In genomic region chr11:115527534-115528125, GRCh38 we compare ENCODE assay signal across 1 cellular context.
A peak's percentile ranks its signal among the peaks of the same experiment; 100 is the strongest.
TF ChIP-seq lines count a peak whose summit lies in the region.

No MANE protein-coding gene starts in this region.

TF ChIP-seq in H1, 55 proteins besides CTCF, POLR2A, EP300 and RAD21 (continued from another document):
- TF ChIP-seq RNF2 (IDR thresholded peaks at IDR 0.05; ENCODE audit: borderline replicate concordance, low read depth, low read length, missing control alignments, poor library complexity, severe bottlenecking): no peak
- TF ChIP-seq E2F6 (IDR thresholded peaks at IDR 0.05): no peak
- TF ChIP-seq SP1 (IDR thresholded peaks at IDR 0.05; ENCODE audit: low read depth, low read length): peak; percentile 92
- TF ChIP-seq JUN (IDR thresholded peaks at IDR 0.05; ENCODE audit: low read depth, low read length): no peak
- TF ChIP-seq SIX5 (IDR thresholded peaks at IDR 0.05; ENCODE audit: low read depth, low read length): no peak
- TF ChIP-seq TBP (IDR thresholded peaks at IDR 0.05; ENCODE audit: low read depth, low read length): no peak
- no peak for TF ChIP-seq KDM5A (IDR thresholded peaks at IDR 0.05; ENCODE audit: low read length)
- no peak for TF ChIP-seq SP4 (IDR thresholded peaks at IDR 0.05; ENCODE audit: low read length)
- no peak for TF ChIP-seq CHD1 (IDR thresholded peaks at IDR 0.05; ENCODE audit: low read depth, low read length)
- TF ChIP-seq SRF (IDR thresholded peaks at IDR 0.05; ENCODE audit: low read depth, low read length): no peak
- TF ChIP-seq POU5F1 (IDR thresholded peaks at IDR 0.05; ENCODE audit: low read depth, low read length): no peak
- TF ChIP-seq CEBPB (IDR thresholded peaks at IDR 0.05; ENCODE audit: low read depth, low read length): no peak
- TF ChIP-seq FOSL1 (IDR thresholded peaks at IDR 0.05; ENCODE audit: insufficient read depth, low read depth, low read length): no peak
- TF ChIP-seq SP2 (IDR thresholded peaks at IDR 0.05; ENCODE audit: low read length): no peak
- TF ChIP-seq CHD7 (IDR thresholded peaks at IDR 0.05; ENCODE audit: insufficient replicate concordance, low read length): no peak
- TF ChIP-seq SIRT6 (IDR thresholded peaks at IDR 0.05; ENCODE audit: low read length): no peak
- TF ChIP-seq NANOG (IDR thresholded peaks at IDR 0.05; ENCODE audit: insufficient read depth, low read depth, low read length, poor library complexity, severe bottlenecking): no peak
- TF ChIP-seq BRCA1 (IDR thresholded peaks at IDR 0.05; ENCODE audit: low read depth, low read length): no peak
- no peak for TF ChIP-seq CBX5 (IDR thresholded peaks at IDR 0.05; ENCODE audit: low read depth, low read length)
- no peak for TF ChIP-seq KDM1A (IDR thresholded peaks at IDR 0.05; ENCODE audit: borderline replicate concordance, low read length)
- no peak for TF ChIP-seq SUZ12 (IDR thresholded peaks at IDR 0.05; ENCODE audit: low read length)
- TF ChIP-seq CHD2 (IDR thresholded peaks at IDR 0.05; ENCODE audit: low read length): 0 out of 2 replicates have a peak, but pooled peaks have one; percentile 26
- TF ChIP-seq GABPA (IDR thresholded peaks at IDR 0.05; ENCODE audit: borderline replicate concordance, insufficient read depth, low read length): no peak
- no peak for TF ChIP-seq CREB1 (IDR thresholded peaks at IDR 0.05)
- 0 out of 2 replicates have a peak, but pooled peaks have one; percentile 19 for TF ChIP-seq ATF2 (IDR thresholded peaks at IDR 0.05; ENCODE audit: low read length)
- no peak for TF ChIP-seq NRF1 (IDR thresholded peaks at IDR 0.05; ENCODE audit: low read depth, low read length)
- no peak for TF ChIP-seq SAP30 (IDR thresholded peaks at IDR 0.05; ENCODE audit: insufficient read depth, insufficient replicate concordance, low read length)
- no peak for TF ChIP-seq TEAD4 (IDR thresholded peaks at IDR 0.05; ENCODE audit: low read depth, low read length)
- TF ChIP-seq JUND (IDR thresholded peaks at IDR 0.05; ENCODE audit: low read length): no peak
- TF ChIP-seq MAX (IDR thresholded peaks at IDR 0.05): no peak
- 0 out of 2 replicates have a peak, but pooled peaks have one; percentile 27 for TF ChIP-seq TAF1 (IDR thresholded peaks at IDR 0.05; ENCODE audit: low read depth, low read length)
- TF ChIP-seq KDM4A (IDR thresholded peaks at IDR 0.05; ENCODE audit: low read depth, low read length, severe bottlenecking): no peak
- TF ChIP-seq BCL11A (IDR thresholded peaks at IDR 0.05; ENCODE audit: low read depth in 2 of 2, low read length in 2 of 2): no peak
- TF ChIP-seq GTF2F1 (IDR thresholded peaks at IDR 0.05; ENCODE audit: borderline replicate concordance, low read depth, low read length): no peak
- TF ChIP-seq BACH1 (IDR thresholded peaks at IDR 0.05; ENCODE audit: low read length): no peak
- no peak for TF ChIP-seq ZNF274 (IDR thresholded peaks at IDR 0.05; ENCODE audit: borderline replicate concordance, extremely low read depth, low read length)
- peak; percentile 95 for TF ChIP-seq ASH2L (IDR thresholded peaks at IDR 0.05; ENCODE audit: low read length)
- TF ChIP-seq RXRA (IDR thresholded peaks at IDR 0.05; ENCODE audit: insufficient read depth, low read depth, low read length): no peak
- peak; percentile 81; the same call in 1 of the 2 replicates for TF ChIP-seq TCF12 (IDR thresholded peaks at IDR 0.05; ENCODE audit: low read depth, low read length)
- TF ChIP-seq EZH2 (IDR thresholded peaks at IDR 0.05; ENCODE audit: low read depth, low read length, severe bottlenecking): no peak
- 0 out of 4 replicates have a peak, but pooled peaks have one; percentile 35 to 57 for TF ChIP-seq SIN3A (conservative IDR thresholded peaks at IDR 0.05 in 1 of 2, IDR thresholded peaks at IDR 0.05 in 1 of 2; ENCODE audit: low read depth in 1 of 2, low read length in 2 of 2)
- no peak for TF ChIP-seq ATF3 (IDR thresholded peaks at IDR 0.05; ENCODE audit: insufficient read depth, low read depth, low read length)
- no peak for TF ChIP-seq RFX5 (IDR thresholded peaks at IDR 0.05; ENCODE audit: borderline replicate concordance, low read depth, low read length)
- no peak for TF ChIP-seq POLR2AphosphoS5 (IDR thresholded peaks at IDR 0.05; ENCODE audit: low read depth, low read length)
- no peak for TF ChIP-seq PHF8 (conservative IDR thresholded peaks at IDR 0.05; ENCODE audit: low read depth, low read length)
- no peak for TF ChIP-seq CTBP2 (IDR thresholded peaks at IDR 0.05; ENCODE audit: borderline replicate concordance, insufficient read depth, insufficient read length, low read length)
- TF ChIP-seq HDAC6 (IDR thresholded peaks at IDR 0.05; ENCODE audit: low read depth, low read length): no peak
- TF ChIP-seq USF2 (IDR thresholded peaks at IDR 0.05; ENCODE audit: low read length): no peak
- TF ChIP-seq RBBP5 (IDR thresholded peaks at IDR 0.05; ENCODE audit: borderline replicate concordance, low read depth, low read length): peak; percentile 91; the same call in 1 of the 2 replicates
